ENCODE assay signal across 8 cellular contexts in the genomic region with DNA sequence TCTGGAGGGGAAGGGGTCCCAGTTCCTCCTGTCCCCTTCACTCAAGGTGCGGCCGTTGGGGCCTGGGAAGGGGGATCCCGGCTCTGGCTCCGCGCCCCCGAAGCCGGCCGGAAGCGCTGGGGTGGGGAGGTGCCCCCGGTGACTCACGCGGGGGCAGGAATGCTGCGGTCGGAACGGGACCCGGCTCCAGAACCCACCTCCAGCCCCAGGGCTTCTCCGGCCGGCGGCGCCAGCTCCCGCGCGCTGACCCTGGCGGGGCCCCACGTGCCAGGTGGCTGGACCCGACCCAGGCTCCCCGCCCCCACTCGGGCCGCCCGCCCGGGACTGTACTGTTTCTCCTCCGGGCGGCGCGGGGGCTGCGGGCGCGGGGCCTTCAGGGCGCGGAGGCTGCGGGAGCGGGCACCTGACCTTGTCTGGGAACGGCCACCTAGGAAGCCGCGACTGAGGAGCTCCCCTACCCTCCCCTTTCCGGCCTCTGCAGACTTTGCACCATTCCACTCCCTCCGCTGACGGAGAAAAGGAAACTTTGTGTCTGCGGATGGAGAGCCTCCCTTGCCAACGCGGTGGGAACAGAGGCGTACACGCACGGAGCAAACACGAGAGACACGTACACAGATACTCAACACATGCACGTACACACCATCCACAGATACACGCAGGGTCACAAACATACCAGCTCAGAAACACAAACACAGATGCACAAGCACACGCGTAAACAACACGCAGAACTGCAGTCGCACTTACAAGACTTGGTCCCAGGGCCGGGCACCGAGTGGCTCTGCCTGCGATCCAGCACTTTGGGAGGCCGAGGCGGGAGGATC. TPM values are rescaled to one million over a fixed set of nuclear protein-coding genes. Genes with fewer than 3 reads are reported as not detected.
DNase-seq lines count a peak whose midpoint lies in the region; ATAC-seq and TF ChIP-seq lines count a peak whose summit lies in the region.

No MANE protein-coding gene starts in this region.

- H3K9ac ChIP-seq in HUES48 (ENCODE audit: low read depth, low read length), result peak overlapping the region; percentile 46; the same call in 1 of the 2 replicates

- H3K36me3 ChIP-seq in HUES48 (ENCODE audit: control insufficient read depth, insufficient read depth, low read length), result peaks cover 8% of the 10 kb centered on the region

- no peaks in the 10 kb centered on the region for H3K9me3 ChIP-seq in HUES48 (ENCODE audit: control insufficient read depth, insufficient read depth, low read length)

- H3K27ac ChIP-seq in HUES48 (ENCODE audit: low read depth, low read length), result peak overlapping the region; percentile 93

- H3K27me3 ChIP-seq in HUES48 (ENCODE audit: control insufficient read depth, insufficient read depth, low read length), result no peaks in the 10 kb centered on the region

- intact Hi-C loops in lower leg skin (cut with DNase I; ENCODE audit: low total_unique reads), result no loop called here

- no peak for TF ChIP-seq POLR2A in lower leg skin (IDR thresholded peaks at IDR 0.05)

- H3K4me3 ChIP-seq in HUES48 (ENCODE audit: low read depth, low read length) (peak overlapping the region; percentile 46), lower leg skin (ENCODE audit: low read depth, poor library complexity, severe bottlenecking) (peak overlapping the region; percentile 18)

- 5 to 10% methylated on average over 34 to 52 of the region's 67 CpGs for WGBS in lower leg skin, 2 donors

- peak; percentile 16 to 22 for DNase-seq in activated CD4-positive, alpha-beta T cell treated with anti-CD3 and anti-CD28 coated beads, Interleukin-2, amount 50 U/mL, for 4 hours
- DNase-seq in ecto neural progenitor cell (ENCODE audit: low spot score) (peak; percentile 78), lower leg skin (ENCODE audit: low spot score in 2 of 2) (peak in 1 of 2 donors; percentile 93)
- DNase-seq in stimulated activated CD4-positive, alpha-beta T cell treated with anti-CD3 and anti-CD28 coated beads, Interleukin-4, amount 100 ng/mL, for 24 hours, result peak; percentile 39

- ATAC-seq in GM19455 (IDR thresholded peaks at IDR 0.05; ENCODE audit: unreplicated experiment), result no peak
- no peak for ATAC-seq in GM18520 (IDR thresholded peaks at IDR 0.05; ENCODE audit: unreplicated experiment)
- no peak for ATAC-seq in HG03025 (IDR thresholded peaks at IDR 0.05; ENCODE audit: low FRiP score, unreplicated experiment)

- peaks cover 16% of the 10 kb centered on the region for H3K4me1 ChIP-seq in HUES48 (ENCODE audit: control insufficient read depth, insufficient read depth, low read length)

- no peak for TF ChIP-seq CTCF in lower leg skin (IDR thresholded peaks at IDR 0.05)

RNA-seq across cellular contexts. Expression of a gene that starts 7.2 kb away (rescaled TPM):
- total RNA-seq in lower leg skin, result 10 to 100 TPM; 17.3 to 86.2 (median 56.7) TPM

RNA-seq across cellular contexts. Expression of a gene that starts 33.2 kb away (rescaled TPM):
- 1 to 10 TPM in 3 of 4 donors, under 1 TPM in 1; 0.49 to 3.8 (median 1.9) TPM for total RNA-seq in lower leg skin

RNA-seq across cellular contexts. Expression of a gene that starts 37.9 kb away (rescaled TPM):
- 100 to 1,000 TPM; 130 to 196 (median 152) TPM for total RNA-seq in lower leg skin
